Comparison of ENCODE assay signal across 20 cellular contexts in genomic region chr5:77064040-77064439, GRCh38. TPM values are rescaled to one million over a fixed set of nuclear protein-coding genes. Genes with fewer than 3 reads are reported as not detected.
DNase-seq lines count a peak whose midpoint lies in the region; ATAC-seq and TF ChIP-seq lines count a peak whose summit lies in the region.
"Had no signal": no experiment of that assay in that cellular context is flagged by ENCODE, and none has a peak within 500 bp of the region (broad histone marks: within the 10 kb centered on the region; RNA-seq: fewer than 3 reads in every experiment).

No MANE protein-coding gene starts in this region.

- no peaks in the 10 kb centered on the region for H3K9me3 ChIP-seq in WERI-Rb-1 (ENCODE audit: severe bottlenecking)
- no peaks in the 10 kb centered on the region for H3K9me3 ChIP-seq in neutrophil
- H3K9me3 ChIP-seq: right atrium auricular region, SJSA1, transverse colon had no signal

- intact Hi-C loops in activated CD4-positive, alpha-beta T cell treated with anti-CD3 and anti-CD28 coated beads for 36 hours (cut with DNase I, micrococcal nuclease) = no loop called here
- intact Hi-C loops in left colon (cut with DNase I, micrococcal nuclease) = no loop called here

- H3K9me3 Mint-ChIP-seq in activated CD4-positive, alpha-beta T cell treated with anti-CD3 and anti-CD28 coated beads for 36 hours (ENCODE audit: low read depth) = no peaks in the 10 kb centered on the region
- H3K9me3 Mint-ChIP-seq: activated B cell treated with CpG ODN at 0.5 μM for 24 hours; activated CD8-positive, alpha-beta T cell treated with anti-CD3 and anti-CD28 coated beads for 36 hours; activated naive CD4-positive, alpha-beta T cell treated with anti-CD3 and anti-CD28 coated beads, Interleukin-2, amount 50 U/mL, for 24 hours; activated T-cell treated with anti-CD3 and anti-CD28 coated beads, Interleukin-2, amount 50 U/mL, for 24 hours; stimulated activated naive B cell treated with anti-CD40 and anti-IgM and Interleukin-4, amounts not matched to agents 10 μg/mL and 1 μg/mL and 100 μg/mL, for 72 hours had no signal

- no peaks in the 10 kb centered on the region for H3K27me3 Mint-ChIP-seq in activated CD4-positive, alpha-beta T cell treated with anti-CD3 and anti-CD28 coated beads for 36 hours
- H3K27me3 Mint-ChIP-seq: activated B cell treated with CpG ODN at 0.5 μM for 24 hours; activated CD8-positive, alpha-beta T cell treated with anti-CD3 and anti-CD28 coated beads for 36 hours; activated naive CD4-positive, alpha-beta T cell treated with anti-CD3 and anti-CD28 coated beads, Interleukin-2, amount 50 U/mL, for 24 hours; activated T-cell treated with anti-CD3 and anti-CD28 coated beads, Interleukin-2, amount 50 U/mL, for 24 hours; stimulated activated naive B cell treated with anti-CD40 and anti-IgM and Interleukin-4, amounts not matched to agents 10 μg/mL and 1 μg/mL and 100 μg/mL, for 72 hours; T-helper 17 cell had no signal

- no peak for ATAC-seq in activated CD4-positive, alpha-beta T cell treated with anti-CD3 and anti-CD28 coated beads for 36 hours
- ATAC-seq in stimulated activated naive CD8-positive, alpha-beta T cell treated with anti-CD3 and anti-CD28 coated beads, Interleukin-15, Interleukin-2, amounts not matched to agents 100 U/mL and 50 U/mL, for 24 hours = no peak
- ATAC-seq in left colon = no peak
- ATAC-seq: activated CD8-positive, alpha-beta T cell treated with anti-CD3 and anti-CD28 coated beads for 36 hours; stimulated activated naive B cell treated with anti-CD40 and anti-IgM and Interleukin-4, amounts not matched to agents 10 μg/mL and 1 μg/mL and 100 μg/mL, for 72 hours; T-helper 17 cell had no signal

- H3K27me3 ChIP-seq in WERI-Rb-1 (ENCODE audit: insufficient read depth, low read depth, severe bottlenecking) (no peaks in the 10 kb centered on the region), neutrophil (no peaks in the 10 kb centered on the region)
- H3K27me3 ChIP-seq: right atrium auricular region, transverse colon had no signal

- H3K4me3 Mint-ChIP-seq in activated CD4-positive, alpha-beta T cell treated with anti-CD3 and anti-CD28 coated beads for 36 hours = no peak overlapping the region
- H3K4me3 Mint-ChIP-seq: activated B cell treated with CpG ODN at 0.5 μM for 24 hours; activated CD8-positive, alpha-beta T cell treated with anti-CD3 and anti-CD28 coated beads for 36 hours; activated naive CD4-positive, alpha-beta T cell treated with anti-CD3 and anti-CD28 coated beads, Interleukin-2, amount 50 U/mL, for 24 hours; activated T-cell treated with anti-CD3 and anti-CD28 coated beads, Interleukin-2, amount 50 U/mL, for 24 hours; CD14-positive monocyte; stimulated activated naive B cell treated with anti-CD40 and anti-IgM and Interleukin-4, amounts not matched to agents 10 μg/mL and 1 μg/mL and 100 μg/mL, for 72 hours; T-helper 17 cell had no signal

- POLR2A ChIA-PET in activated CD4-positive, alpha-beta T cell treated with anti-CD3 and anti-CD28 coated beads for 36 hours (lab: Charles Lee) = no interaction called here

- H3K4me3 ChIP-seq in WERI-Rb-1 (ENCODE audit: low read depth, low read length) (no peak overlapping the region), neutrophil (ENCODE audit: low read depth in 1 of 2, low read length in 1 of 2) (no peak overlapping the region)
- H3K4me3 ChIP-seq: coronary artery, right atrium auricular region, SJSA1, transverse colon had no signal

- H3K36me3 ChIP-seq in WERI-Rb-1 (no peaks in the 10 kb centered on the region; the same call in 1 of the 2 replicates), neutrophil (peaks cover 38% of the 10 kb centered on the region)

- peaks cover 6% of the 10 kb centered on the region for H3K4me1 Mint-ChIP-seq in activated CD4-positive, alpha-beta T cell treated with anti-CD3 and anti-CD28 coated beads for 36 hours

- peak; percentile 1 for DNase-seq in NCI-H2107 treated with DMSO at 0.1 percent for 48 hours (lab: John Stamatoyannopoulos, UW; ENCODE audit: unreplicated experiment)
- DNase-seq in NCI-H2107 (lab: John Stamatoyannopoulos, UW) = no peak
- peak; percentile 3 for DNase-seq in NCI-H128 (lab: John Stamatoyannopoulos, UW; ENCODE audit: unreplicated experiment)
- DNase-seq in WERI-Rb-1 = no peak
- DNase-seq in activated CD4-positive, alpha-beta T cell treated with anti-CD3 and anti-CD28 coated beads for 36 hours = no peak
- DNase-seq in stimulated activated naive CD8-positive, alpha-beta T cell treated with anti-CD3 and anti-CD28 coated beads, Interleukin-15, Interleukin-2, amounts not matched to agents 100 U/mL and 50 U/mL, for 24 hours = no peak
- no peak for DNase-seq in left colon
- DNase-seq: activated B cell treated with CpG ODN at 0.5 μM for 24 hours; activated CD8-positive, alpha-beta T cell treated with anti-CD3 and anti-CD28 coated beads for 36 hours; activated T-cell treated with anti-CD3 and anti-CD28 coated beads, Interleukin-2, amount 50 U/mL, for 24 hours; foreskin melanocyte; stimulated activated naive B cell treated with anti-CD40 and anti-IgM and Interleukin-4, amounts not matched to agents 10 μg/mL and 1 μg/mL and 100 μg/mL, for 72 hours; T-helper 17 cell; transverse colon had no signal

- peaks cover 39 to 45% of the 10 kb centered on the region in 2 experiments for H3K4me1 ChIP-seq in neutrophil (ENCODE audit: control insufficient read depth in 1 of 2, insufficient read depth in 1 of 2, low read depth in 1 of 2, low read length in 1 of 2)
- H3K4me1 ChIP-seq: right atrium auricular region, SJSA1, transverse colon had no signal

- no peak overlapping the region for H3K27ac ChIP-seq in WERI-Rb-1
- peak overlapping the region; percentile 86 for H3K27ac ChIP-seq in neutrophil
- H3K27ac ChIP-seq: coronary artery, right atrium auricular region, SJSA1, transverse colon had no signal

- CTCF ChIA-PET in activated CD4-positive, alpha-beta T cell treated with anti-CD3 and anti-CD28 coated beads for 36 hours (lab: Charles Lee) = no interaction called here

- H3K36me3 Mint-ChIP-seq in activated CD4-positive, alpha-beta T cell treated with anti-CD3 and anti-CD28 coated beads for 36 hours (ENCODE audit: low read depth) = peaks cover 32% of the 10 kb centered on the region

- no peak overlapping the region for H3K27ac Mint-ChIP-seq in activated CD4-positive, alpha-beta T cell treated with anti-CD3 and anti-CD28 coated beads for 36 hours
- H3K27ac Mint-ChIP-seq: activated B cell treated with CpG ODN at 0.5 μM for 24 hours; activated CD8-positive, alpha-beta T cell treated with anti-CD3 and anti-CD28 coated beads for 36 hours; activated naive CD4-positive, alpha-beta T cell treated with anti-CD3 and anti-CD28 coated beads, Interleukin-2, amount 50 U/mL, for 24 hours; activated T-cell treated with anti-CD3 and anti-CD28 coated beads, Interleukin-2, amount 50 U/mL, for 24 hours; stimulated activated naive B cell treated with anti-CD40 and anti-IgM and Interleukin-4, amounts not matched to agents 10 μg/mL and 1 μg/mL and 100 μg/mL, for 72 hours; T-helper 17 cell had no signal

- TF ChIP-seq CTCF in WERI-Rb-1 (IDR thresholded peaks at IDR 0.05; ENCODE audit: low read depth, low read length) (peak; percentile 28), neutrophil (IDR thresholded peaks at IDR 0.05) (no peak)

RNA-seq across cellular contexts. Expression of gene ZBED3, which starts 23.0 kb away (rescaled TPM):
- total RNA-seq in activated CD4-positive, alpha-beta T cell treated with anti-CD3 and anti-CD28 coated beads for 36 hours = 1 to 10 TPM; 2.2 to 2.9 TPM
- total RNA-seq in left colon = 1 to 10 TPM; 8.1 to 9.5 TPM

RNA-seq across cellular contexts. Expression of gene AGGF1, which starts 33.8 kb away (rescaled TPM):
- total RNA-seq in activated CD4-positive, alpha-beta T cell treated with anti-CD3 and anti-CD28 coated beads for 36 hours = 10 to 100 TPM; 25.5 to 33.2 TPM
- 10 to 100 TPM; 18.3 to 20.1 TPM for total RNA-seq in left colon

Comparison
In these comparisons a context has a peak if more than half of its experiments do, and no peak if none do; other contexts are left out.
1. DNase-seq: peak in NCI-H2107 treated with DMSO at 0.1 percent for 48 hours (single experiment) and NCI-H128 (single experiment); none in NCI-H2107 (single experiment), WERI-Rb-1 (single experiment), activated CD4-positive, alpha-beta T cell treated with anti-CD3 and anti-CD28 coated beads for 36 hours (single experiment), stimulated activated naive CD8-positive, alpha-beta T cell treated with anti-CD3 and anti-CD28 coated beads, Interleukin-15, Interleukin-2, amounts not matched to agents 100 U/mL and 50 U/mL, for 24 hours (single experiment) and left colon (0 of 2).